8 cellular contexts compared by ENCODE assay signal in the genomic region with DNA sequence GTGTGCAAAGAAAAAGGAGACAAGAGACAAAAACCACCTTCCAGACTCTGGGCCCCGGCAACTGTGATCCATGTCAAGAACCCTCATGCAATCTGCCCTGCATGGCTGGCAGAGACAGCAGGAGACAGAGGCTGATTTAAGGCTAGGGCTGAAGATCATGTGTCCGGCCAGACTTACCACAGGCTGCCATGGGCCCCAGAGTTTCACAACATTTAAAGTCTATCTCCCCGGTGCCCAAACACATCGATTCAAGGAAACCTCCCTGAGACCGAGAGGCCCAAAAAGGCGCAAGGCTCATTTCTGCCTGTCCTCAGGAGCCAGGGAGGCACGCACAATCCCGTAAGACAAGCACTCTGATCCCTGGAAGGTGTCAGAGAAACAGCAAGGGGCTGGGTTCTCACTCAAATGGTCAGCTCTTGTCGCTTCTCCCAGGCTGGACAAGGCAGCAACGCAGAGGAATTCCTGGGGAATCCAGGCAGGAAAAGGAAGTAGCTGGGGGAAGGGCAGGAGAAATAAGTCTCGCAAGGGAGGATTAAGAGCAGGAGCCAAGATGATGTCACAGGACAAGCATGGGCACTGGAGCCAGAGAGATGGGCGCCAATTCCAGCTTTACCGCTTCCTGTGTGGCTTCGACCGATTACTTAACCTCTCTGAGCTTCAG.
DNase-seq lines count a peak whose midpoint lies in the region; ATAC-seq and TF ChIP-seq lines count a peak whose summit lies in the region.

No MANE protein-coding gene starts in this region.

- TF ChIP-seq CTCF in AG04450 (IDR thresholded peaks at IDR 0.05; ENCODE audit: low read depth, low read length) = no peak

- no peaks in the 10 kb centered on the region for H3K27me3 Mint-ChIP-seq in naive thymus-derived CD4-positive, alpha-beta T cell

- H3K4me3 ChIP-seq in AG04450 (ENCODE audit: low read depth, low read length) = peak overlapping the region; percentile 58
- no peak overlapping the region for H3K4me3 ChIP-seq in naive thymus-derived CD4-positive, alpha-beta T cell (ENCODE audit: low read length)

- no peak for ATAC-seq in naive thymus-derived CD4-positive, alpha-beta T cell
- no peak for ATAC-seq in GM21360 (IDR thresholded peaks at IDR 0.05; ENCODE audit: unreplicated experiment)
- ATAC-seq in GM19395 (IDR thresholded peaks at IDR 0.05; ENCODE audit: unreplicated experiment) = no peak

- CTCF ChIA-PET in AG04450 (lab: Charles Lee) = interaction anchor here (1.1 to 2.2 kb wide), 4 partner anchors 48 to 212 kb away, joined by 3 to 23 read pairs (median 4); partner anchors contain the start of gene ACOT11
- CTCF ChIA-PET in naive thymus-derived CD4-positive, alpha-beta T cell (lab: Charles Lee) = no interaction called here

- no peak overlapping the region for H3K4me3 Mint-ChIP-seq in naive thymus-derived CD4-positive, alpha-beta T cell

- H3K9me3 Mint-ChIP-seq in naive thymus-derived CD4-positive, alpha-beta T cell = no peaks in the 10 kb centered on the region

- peak overlapping the region; percentile 6 to 67 (median 56) for H3K27ac Mint-ChIP-seq in naive thymus-derived CD4-positive, alpha-beta T cell

- peaks cover 0 to 7% (median 0%) of the 10 kb centered on the region in 5 donors for H3K36me3 Mint-ChIP-seq in naive thymus-derived CD4-positive, alpha-beta T cell

- no peaks in the 10 kb centered on the region for H3K27me3 ChIP-seq in AG04450 (ENCODE audit: control insufficient read depth, insufficient read depth, low read length)
- H3K27me3 ChIP-seq in naive thymus-derived CD4-positive, alpha-beta T cell (ENCODE audit: control insufficient read depth in 2 of 2, insufficient read depth in 2 of 2, low read length in 2 of 2) = no peaks in the 10 kb centered on the region

- POLR2A ChIA-PET in AG04450 (lab: Yijun Ruan, JAX) = interaction anchor here (0.7 to 2.4 kb wide), 13 partner anchors 9 to 136 kb away, joined by 3 to 15 read pairs (median 4); partner anchors contain the start of genes CYB5RL, MRPL37 and SSBP3
- POLR2A ChIA-PET in naive thymus-derived CD4-positive, alpha-beta T cell (lab: Charles Lee) = no interaction called here

- H3K27ac ChIP-seq in AG04450 (ENCODE audit: low read depth, low read length) = peak overlapping the region; percentile 100
- peak overlapping the region; percentile 33 for H3K27ac ChIP-seq in epithelial cell of prostate
- no peak overlapping the region for H3K27ac ChIP-seq in naive thymus-derived CD4-positive, alpha-beta T cell (ENCODE audit: low read depth, low read length)

- intact Hi-C loops in naive thymus-derived CD4-positive, alpha-beta T cell (cut with micrococcal nuclease) = no loop called here

- peaks cover 0 to 16% (median 0%) of the 10 kb centered on the region in 3 experiments for H3K36me3 ChIP-seq in naive thymus-derived CD4-positive, alpha-beta T cell (ENCODE audit: control insufficient read depth in 2 of 3, insufficient read depth in 3 of 3, low read length in 3 of 3)

- peaks cover 0 to 27% of the 10 kb centered on the region in 2 donors for H3K4me1 ChIP-seq in naive thymus-derived CD4-positive, alpha-beta T cell (ENCODE audit: control insufficient read depth in 2 of 2, insufficient read depth in 2 of 2, low read length in 2 of 2)

- peaks cover 42 to 94% (median 80%) of the 10 kb centered on the region in 7 donors for H3K4me1 Mint-ChIP-seq in naive thymus-derived CD4-positive, alpha-beta T cell

- H3K9me3 ChIP-seq in AG04450 (ENCODE audit: control insufficient read depth, insufficient read depth, low read length) = no peaks in the 10 kb centered on the region
- H3K9me3 ChIP-seq in naive thymus-derived CD4-positive, alpha-beta T cell (ENCODE audit: control insufficient read depth in 2 of 3, low read length in 3 of 3) = no peaks in the 10 kb centered on the region

- DNase-seq in AG04450 (ENCODE audit: low read depth, low spot score) (peak; percentile 80), NOMO-1 treated with dmso at 0.1 percent for 144 hours (lab: John Stamatoyannopoulos, UW; ENCODE audit: unreplicated experiment) (peak; percentile 76), epithelial cell of prostate (ENCODE audit: low read depth, low spot score) (no peak), pons (ENCODE audit: low spot score) (no peak), NCI-H1417 (lab: John Stamatoyannopoulos, UW) (no peak)
- no peak for DNase-seq in naive thymus-derived CD4-positive, alpha-beta T cell

Comparison
In these comparisons a context has a peak if more than half of its experiments do, and no peak if none do; other contexts are left out.
1. DNase-seq: peak in AG04450 (single experiment) and NOMO-1 treated with dmso at 0.1 percent for 144 hours (single experiment); none in epithelial cell of prostate (single experiment), naive thymus-derived CD4-positive, alpha-beta T cell (0 of 9), pons (single experiment) and NCI-H1417 (0 of 3).